27 cellular contexts compared by ENCODE assay signal in the genomic region with DNA sequence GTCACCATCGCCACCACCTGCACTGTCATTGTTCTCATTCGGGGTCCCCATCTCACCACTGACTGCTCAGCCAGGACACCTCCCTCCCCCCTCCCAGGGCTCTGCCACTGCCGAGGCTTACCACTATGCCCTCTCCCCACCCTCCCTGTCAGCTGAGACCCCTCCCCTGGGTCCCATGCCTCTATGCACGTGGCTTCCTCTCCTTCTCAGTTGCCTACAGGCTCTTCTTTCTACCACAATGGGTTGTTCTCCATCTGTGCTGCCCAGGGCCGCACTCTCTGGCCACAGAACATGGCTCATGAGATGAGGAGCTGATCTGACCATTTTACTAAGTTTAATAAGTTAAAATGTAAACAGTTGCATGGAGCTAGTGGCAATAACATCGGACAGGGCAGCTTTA. TPM values are rescaled to one million over a fixed set of nuclear protein-coding genes. Genes with fewer than 3 reads are reported as not detected.
DNase-seq lines count a peak whose midpoint lies in the region; ATAC-seq, FAIRE-seq and TF ChIP-seq lines count a peak whose summit lies in the region.
"Had no signal": no experiment of that assay in that cellular context is flagged by ENCODE, and none has a peak within 500 bp of the region (broad histone marks: within the 10 kb centered on the region; RNA-seq: fewer than 3 reads in every experiment).

No MANE protein-coding gene starts in this region.

- no peak overlapping the region for H3K9ac ChIP-seq in kidney (ENCODE audit: low read length in 2 of 2)
- H3K9ac ChIP-seq: BLaER1 had no signal

- no peaks in the 10 kb centered on the region for H3K4me1 ChIP-seq in kidney (ENCODE audit: control insufficient read depth in 1 of 2, insufficient read depth in 1 of 2, low read depth in 1 of 2, low read length in 2 of 2)
- H3K4me1 ChIP-seq: BE2C, BLaER1, Caco-2 had no signal

- H3K9me3 Mint-ChIP-seq in chondrocyte (ENCODE audit: low read depth): no peaks in the 10 kb centered on the region
- peaks cover 4% of the 10 kb centered on the region for H3K9me3 Mint-ChIP-seq in WTC11
- H3K9me3 Mint-ChIP-seq: CD4-positive, alpha-beta T cell; CD8-positive, alpha-beta T cell had no signal

- no peaks in the 10 kb centered on the region for H3K9me3 ChIP-seq in kidney (ENCODE audit: control insufficient read depth in 1 of 2, low read length in 2 of 2)
- H3K9me3 ChIP-seq: BE2C, Caco-2 had no signal

- H3K36me3 ChIP-seq in kidney (ENCODE audit: control insufficient read depth in 1 of 2, insufficient read depth in 2 of 2, low read length in 2 of 2): no peaks in the 10 kb centered on the region
- H3K36me3 ChIP-seq: BE2C, BLaER1 had no signal

- CTCF ChIA-PET in WTC11 (lab: Charles Lee): no interaction called here

- no peak overlapping the region for H3K27ac ChIP-seq in kidney (ENCODE audit: low read depth in 2 of 2, low read length in 2 of 2)
- H3K27ac ChIP-seq: BLaER1 had no signal

- H3K4me3 Mint-ChIP-seq in chondrocyte (ENCODE audit: unreplicated experiment) (no peak overlapping the region), WTC11 (no peak overlapping the region)
- H3K4me3 Mint-ChIP-seq: CD4-positive, alpha-beta T cell; CD8-positive, alpha-beta T cell had no signal

- intact Hi-C loops in kidney (cut with DNase I) (no loop called here), posterior vena cava (cut with DNase I) (no loop called here)

- H3K27me3 Mint-ChIP-seq in chondrocyte (ENCODE audit: low read depth) (peaks cover 64% of the 10 kb centered on the region), WTC11 (ENCODE audit: low read depth) (peaks cover 57% of the 10 kb centered on the region)

- H3K36me3 Mint-ChIP-seq in chondrocyte (ENCODE audit: low read depth): peaks cover 1% of the 10 kb centered on the region
- no peaks in the 10 kb centered on the region for H3K36me3 Mint-ChIP-seq in WTC11
- H3K36me3 Mint-ChIP-seq: CD8-positive, alpha-beta T cell had no signal

- DNase-seq in chondrocyte (ENCODE audit: low spot score): peak; percentile 56
- peak; percentile 29 for DNase-seq in kidney
- peak; percentile 31 for DNase-seq in posterior vena cava (ENCODE audit: low spot score)
- no peak for DNase-seq in RKO (ENCODE audit: low spot score)
- no peak for DNase-seq in GM19239 (ENCODE audit: insufficient read length, low spot score)
- no peak for DNase-seq in WTC11 (ENCODE audit: low spot score)
- DNase-seq: 8988T; ACHN; BE2C; C1 segment of cervical spinal cord; Caco-2; Calu3; CD4-positive, alpha-beta T cell; CD8-positive, alpha-beta T cell; DMS79; DND-41; EL; GDM1 had no signal

- H3K27ac Mint-ChIP-seq in chondrocyte (ENCODE audit: unreplicated experiment) (no peak overlapping the region), WTC11 (no peak overlapping the region)
- H3K27ac Mint-ChIP-seq: CD4-positive, alpha-beta T cell; CD8-positive, alpha-beta T cell had no signal

- H3K4me3 ChIP-seq in kidney (ENCODE audit: low read length in 2 of 2): no peak overlapping the region
- H3K4me3 ChIP-seq: BLaER1, GM12878 had no signal

- POLR2A ChIA-PET in WTC11 (lab: Charles Lee): no interaction called here

- H3K4me1 Mint-ChIP-seq in chondrocyte (ENCODE audit: low read depth): no peaks in the 10 kb centered on the region
- 0 out of 2 replicates have a peak, but pooled peaks cover 8% of the 10 kb centered on the region for H3K4me1 Mint-ChIP-seq in WTC11

- ATAC-seq in GM18502 (IDR thresholded peaks at IDR 0.05; ENCODE audit: poor library complexity, unreplicated experiment): no peak
- no peak for ATAC-seq in WTC11
- ATAC-seq: CD8-positive, alpha-beta T cell; GM12878 had no signal

- FAIRE-seq in kidney (lab: Jason Lieb, UNC) (no peak), GM19239 (lab: Jason Lieb, UNC) (no peak)
- FAIRE-seq: A204.1, D721Med, GM12878, GM12892 had no signal

- TF ChIP-seq CTCF in chondrocyte (IDR thresholded peaks at IDR 0.05) (no peak), kidney (IDR thresholded peaks at IDR 0.05; ENCODE audit: borderline replicate concordance, extremely low read depth, insufficient read depth) (no peak), WTC11 (IDR thresholded peaks at IDR 0.05) (no peak)

TF ChIP-seq in WTC11, 78 proteins besides CTCF, POLR2A, EP300 and RAD21:
- TF ChIP-seq, protein P1, sequence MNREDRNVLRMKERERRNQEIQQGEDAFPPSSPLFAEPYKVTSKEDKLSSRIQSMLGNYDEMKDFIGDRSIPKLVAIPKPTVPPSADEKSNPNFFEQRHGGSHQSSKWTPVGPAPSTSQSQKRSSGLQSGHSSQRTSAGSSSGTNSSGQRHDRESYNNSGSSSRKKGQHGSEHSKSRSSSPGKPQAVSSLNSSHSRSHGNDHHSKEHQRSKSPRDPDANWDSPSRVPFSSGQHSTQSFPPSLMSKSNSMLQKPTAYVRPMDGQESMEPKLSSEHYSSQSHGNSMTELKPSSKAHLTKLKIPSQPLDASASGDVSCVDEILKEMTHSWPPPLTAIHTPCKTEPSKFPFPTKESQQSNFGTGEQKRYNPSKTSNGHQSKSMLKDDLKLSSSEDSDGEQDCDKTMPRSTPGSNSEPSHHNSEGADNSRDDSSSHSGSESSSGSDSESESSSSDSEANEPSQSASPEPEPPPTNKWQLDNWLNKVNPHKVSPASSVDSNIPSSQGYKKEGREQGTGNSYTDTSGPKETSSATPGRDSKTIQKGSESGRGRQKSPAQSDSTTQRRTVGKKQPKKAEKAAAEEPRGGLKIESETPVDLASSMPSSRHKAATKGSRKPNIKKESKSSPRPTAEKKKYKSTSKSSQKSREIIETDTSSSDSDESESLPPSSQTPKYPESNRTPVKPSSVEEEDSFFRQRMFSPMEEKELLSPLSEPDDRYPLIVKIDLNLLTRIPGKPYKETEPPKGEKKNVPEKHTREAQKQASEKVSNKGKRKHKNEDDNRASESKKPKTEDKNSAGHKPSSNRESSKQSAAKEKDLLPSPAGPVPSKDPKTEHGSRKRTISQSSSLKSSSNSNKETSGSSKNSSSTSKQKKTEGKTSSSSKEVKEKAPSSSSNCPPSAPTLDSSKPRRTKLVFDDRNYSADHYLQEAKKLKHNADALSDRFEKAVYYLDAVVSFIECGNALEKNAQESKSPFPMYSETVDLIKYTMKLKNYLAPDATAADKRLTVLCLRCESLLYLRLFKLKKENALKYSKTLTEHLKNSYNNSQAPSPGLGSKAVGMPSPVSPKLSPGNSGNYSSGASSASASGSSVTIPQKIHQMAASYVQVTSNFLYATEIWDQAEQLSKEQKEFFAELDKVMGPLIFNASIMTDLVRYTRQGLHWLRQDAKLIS (CRISPR knock-in tag; IDR thresholded peaks at IDR 0.05; ENCODE audit: borderline replicate concordance): no peak
- TF ChIP-seq JAZF1 (CRISPR knock-in tag; IDR thresholded peaks at IDR 0.05) (no peak), ZNF121 (CRISPR knock-in tag; IDR thresholded peaks at IDR 0.05) (no peak), ZNF671 (CRISPR knock-in tag; IDR thresholded peaks at IDR 0.05) (no peak), SP1 (CRISPR knock-in tag; conservative IDR thresholded peaks at IDR 0.05) (no peak)
TF ChIP-seq in WTC11: peak in this region for 0.

RNA-seq across cellular contexts. Expression of gene EN2, which starts 16.1 kb away (rescaled TPM):
- total RNA-seq in chondrocyte (0.15 to 0.99 TPM (median 0.15 TPM) in 3 replicates), kidney (0.13 TPM), posterior vena cava (under 1 TPM; 0.14 to 0.19 TPM), WTC11 (2021) (not detected in 3 replicates)
- not detected for polyA plus RNA-seq in kidney (ENCODE audit: insufficient read depth, low read depth, low replicate concordance)
- total RNA-seq: A673; CD4-positive, alpha-beta T cell; CD8-positive, alpha-beta T cell; G401; GM12878 had no signal
- polyA plus RNA-seq: AG04450, GM12878 had no signal

Comparison
In these comparisons a context has a peak if more than half of its experiments do, and no peak if none do; other contexts are left out.
1. DNase-seq: peak in chondrocyte (single experiment), kidney (single experiment) and posterior vena cava (single experiment); none in RKO (single experiment), GM19239 (single experiment) and WTC11 (single experiment).